25 cellular contexts compared by ENCODE assay signal in the genomic region with DNA sequence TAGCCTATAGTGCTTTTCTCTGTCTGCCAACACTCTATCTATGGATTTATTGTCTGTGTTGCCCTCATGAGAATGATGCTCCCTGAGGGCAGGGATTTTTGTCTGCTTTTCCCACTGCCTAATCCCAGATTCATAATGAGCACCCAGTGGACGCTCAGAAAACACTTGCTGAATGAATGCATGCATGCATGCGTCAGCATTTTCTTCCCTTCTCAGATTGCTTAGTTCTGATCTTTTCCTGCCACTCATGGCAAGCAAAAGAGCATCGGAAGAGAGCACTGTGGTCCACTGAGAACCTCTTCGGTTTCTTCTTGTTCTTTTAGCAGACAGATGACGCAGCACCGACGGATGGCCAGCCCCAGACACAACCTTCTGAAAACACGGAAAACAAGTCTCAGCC.
"Had no signal": no experiment of that assay in that cellular context is flagged by ENCODE, and none has a peak within 500 bp of the region (broad histone marks: within the 10 kb centered on the region; RNA-seq: fewer than 3 reads in every experiment).

No MANE protein-coding gene starts in this region.

- H3K4me1 ChIP-seq: colonic mucosa, esophagus squamous epithelium, heart right ventricle, left lung, lower lobe of right lung had no signal

- ATAC-seq: effector memory CD8-positive, alpha-beta T cell; esophagus mucosa; gastrocnemius medialis; heart right ventricle; left cardiac atrium; left lung; left ventricle myocardium superior; lower lobe of right lung; mucosa of descending colon; naive thymus-derived CD4-positive, alpha-beta T cell had no signal

- H3K27ac ChIP-seq: colonic mucosa, epithelial cell of prostate, esophagus squamous epithelium, heart right ventricle, left lung, lower lobe of right lung had no signal

- DNase-seq: colonic mucosa; cortex of kidney; effector CD8-positive, alpha-beta T cell; effector memory CD8-positive, alpha-beta T cell; endodermal cell; erythroblast; esophagus squamous epithelium; foreskin fibroblast; foreskin melanocyte; gastrocnemius medialis; glutamatergic neuron; head of caudate nucleus; heart right ventricle; hippocampal formation; left cardiac atrium; left lung; left ventricle myocardium superior; lower lobe of right lung; mucosa of descending colon; naive thymus-derived CD4-positive, alpha-beta T cell had no signal

- H3K27me3 ChIP-seq: colonic mucosa, esophagus squamous epithelium, gastrocnemius medialis, heart right ventricle, left lung had no signal

- H3K4me3 ChIP-seq: colonic mucosa, esophagus squamous epithelium, gastrocnemius medialis, heart right ventricle, left lung, lower lobe of right lung, mucosa of descending colon had no signal

- H3K9me3 ChIP-seq: colonic mucosa, esophagus squamous epithelium, gastrocnemius medialis, heart right ventricle, left lung, lower lobe of right lung, mucosa of descending colon had no signal

- FAIRE-seq: endometrium, islet of Langerhans, keratinocyte had no signal

- H3K36me3 ChIP-seq: colonic mucosa, esophagus squamous epithelium, gastrocnemius medialis, heart right ventricle, left lung, lower lobe of right lung had no signal
